In genomic region chr12:130429656-130430505, GRCh38 we compare ENCODE assay signal across 18 cellular contexts.
A peak's percentile ranks its signal among the peaks of the same experiment; 100 is the strongest.
DNase-seq lines count a peak whose midpoint lies in the region; ATAC-seq and TF ChIP-seq lines count a peak whose summit lies in the region.
"Had no signal": no experiment of that assay in that cellular context is flagged by ENCODE, and none has a peak within 500 bp of the region (broad histone marks: within the 10 kb centered on the region; RNA-seq: fewer than 3 reads in every experiment).

No MANE protein-coding gene starts in this region.

- H3K4me1 Mint-ChIP-seq in neural progenitor cell, result peaks cover 33% of the 10 kb centered on the region
- H3K4me1 Mint-ChIP-seq: CD14-positive monocyte had no signal

- no peak overlapping the region for H3K4me2 ChIP-seq in neural progenitor cell

- no peak for TF ChIP-seq POLR2A in spleen (IDR thresholded peaks at IDR 0.05)

- DNase-seq in H7 (peak; percentile 47), WERI-Rb-1 (peak; percentile 69), neural progenitor cell (ENCODE audit: low spot score) (no peak), spleen (peak; percentile 56)
- no peak for DNase-seq in effector memory CD4-positive, alpha-beta T cell
- DNase-seq in NK-92 treated with Interleukin-12 subunit alpha and Interleukin-12 subunit beta, amount 100 ng/mL, for 24 hours (lab: John Stamatoyannopoulos, UW), result no peak
- DNase-seq: DMS79, HCEC 1CT, MM.1S, NCI-H1092 treated with DMSO at 0.1 percent for 48 hours, NCI-H2081, NCI-H2171 treated with DMSO at 0.1 percent for 48 hours, NCI-H446, NCI-H526 treated with DMSO at 0.1 percent for 48 hours, Right ventricle myocardium superior had no signal

- ATAC-seq in GM21619 (IDR thresholded peaks at IDR 0.05; ENCODE audit: unreplicated experiment) (no peak), HG02610 (IDR thresholded peaks at IDR 0.05; ENCODE audit: unreplicated experiment) (no peak)

- H3K36me3 ChIP-seq in H7 (replicated peaks; ENCODE audit: control insufficient read depth, insufficient read depth, low read length), result no peaks in the 10 kb centered on the region
- H3K36me3 ChIP-seq in WERI-Rb-1, result peaks cover 18% of the 10 kb centered on the region
- H3K36me3 ChIP-seq in neural progenitor cell, result no peaks in the 10 kb centered on the region
- H3K36me3 ChIP-seq in spleen, result no peaks in the 10 kb centered on the region
- no peaks in the 10 kb centered on the region for H3K36me3 ChIP-seq in effector memory CD4-positive, alpha-beta T cell (ENCODE audit: control insufficient read depth, insufficient read depth, low read length)

- no peak for TF ChIP-seq CTCF in WERI-Rb-1 (IDR thresholded peaks at IDR 0.05; ENCODE audit: low read depth, low read length)
- TF ChIP-seq CTCF in neural progenitor cell (IDR thresholded peaks at IDR 0.05), result no peak
- no peak for TF ChIP-seq CTCF in spleen (IDR thresholded peaks at IDR 0.05 in 8 of 11, conservative IDR thresholded peaks at IDR 0.05 in 3 of 11)

- peaks cover 6% of the 10 kb centered on the region for H3K4me1 ChIP-seq in neural progenitor cell
- H3K4me1 ChIP-seq in spleen, result no peaks in the 10 kb centered on the region
- H3K4me1 ChIP-seq in effector memory CD4-positive, alpha-beta T cell (ENCODE audit: control insufficient read depth, insufficient read depth, low read length, poor library complexity, severe bottlenecking), result no peaks in the 10 kb centered on the region

- H3K27me3 Mint-ChIP-seq in neural progenitor cell (ENCODE audit: insufficient read depth, low read depth), result peaks cover 10% of the 10 kb centered on the region

- H3K27me3 ChIP-seq in H7 (ENCODE audit: control insufficient read depth, insufficient read depth, low read length) (no peaks in the 10 kb centered on the region), WERI-Rb-1 (ENCODE audit: insufficient read depth, low read depth, severe bottlenecking) (no peaks in the 10 kb centered on the region), neural progenitor cell (no peaks in the 10 kb centered on the region), spleen (replicated peaks in 1 of 7) (no peaks in the 10 kb centered on the region)
- no peaks in the 10 kb centered on the region for H3K27me3 ChIP-seq in effector memory CD4-positive, alpha-beta T cell (replicated peaks; ENCODE audit: control insufficient read depth, insufficient read depth, low read length, poor library complexity, severe bottlenecking)

- H3K9me3 ChIP-seq in WERI-Rb-1 (ENCODE audit: severe bottlenecking) (peaks cover 11% of the 10 kb centered on the region), neural progenitor cell (ENCODE audit: low read depth) (no peaks in the 10 kb centered on the region), spleen (peaks cover 0 to 14% (median 0%) of the 10 kb centered on the region in 8 donors)
- H3K9me3 ChIP-seq in effector memory CD4-positive, alpha-beta T cell (ENCODE audit: control insufficient read depth, low read length), result no peaks in the 10 kb centered on the region

- H3F3A ChIP-seq in neural progenitor cell (ENCODE audit: low read depth), result no peaks in the 10 kb centered on the region

- peaks cover 12% of the 10 kb centered on the region for H3K36me3 Mint-ChIP-seq in neural progenitor cell
- H3K36me3 Mint-ChIP-seq: CD14-positive monocyte had no signal

- H3K4me3 ChIP-seq in H7 (ENCODE audit: insufficient read depth, low read depth, low read length) (no peak overlapping the region), WERI-Rb-1 (ENCODE audit: low read depth, low read length) (no peak overlapping the region), neural progenitor cell (no peak overlapping the region), spleen (no peak overlapping the region)
- no peak overlapping the region for H3K4me3 ChIP-seq in effector memory CD4-positive, alpha-beta T cell (ENCODE audit: insufficient read depth, low read depth, low read length, poor library complexity, severe bottlenecking)

- intact Hi-C loops in spleen (cut with DNase I; ENCODE audit: low total_unique reads), result no loop called here

- H4K20me1 ChIP-seq in neural progenitor cell (ENCODE audit: low read depth), result no peaks in the 10 kb centered on the region

- H3K9ac ChIP-seq in neural progenitor cell, result no peak overlapping the region

- H3K27ac Mint-ChIP-seq in neural progenitor cell, result peak overlapping the region; percentile 50

- no peak overlapping the region for H3K4me3 Mint-ChIP-seq in neural progenitor cell
- H3K4me3 Mint-ChIP-seq: CD14-positive monocyte had no signal

- no peaks in the 10 kb centered on the region for H3K79me2 ChIP-seq in neural progenitor cell (ENCODE audit: low read depth)

- peak overlapping the region; percentile 50 for H3K27ac ChIP-seq in WERI-Rb-1
- H3K27ac ChIP-seq in neural progenitor cell, result no peak overlapping the region
- H3K27ac ChIP-seq in spleen, result no peak overlapping the region
- no peak overlapping the region for H3K27ac ChIP-seq in effector memory CD4-positive, alpha-beta T cell (ENCODE audit: insufficient read depth, low read length, poor library complexity, severe bottlenecking)

- no peak overlapping the region for H2AFZ ChIP-seq in neural progenitor cell (replicated peaks)

- peaks cover 6% of the 10 kb centered on the region for H3K9me3 Mint-ChIP-seq in neural progenitor cell

- 78 to 88% (median 84%) methylated on average over 24 of the region's 24 CpGs for WGBS in spleen, 5 donors

Comparison
In these comparisons a context has a peak if more than half of its experiments do, and no peak if none do; other contexts are left out.
1. DNase-seq: peak in H7 (single experiment), WERI-Rb-1 (single experiment) and spleen (single experiment); none in neural progenitor cell (single experiment), effector memory CD4-positive, alpha-beta T cell (0 of 3) and NK-92 treated with Interleukin-12 subunit alpha and Interleukin-12 subunit beta, amount 100 ng/mL, for 24 hours (single experiment).